ENCODE assay signal across 9 cellular contexts in genomic region chr21:43396779-43397438, GRCh38. TPM values are rescaled to one million over a fixed set of nuclear protein-coding genes. Genes with fewer than 3 reads are reported as not detected.
A peak's percentile ranks its signal among the peaks of the same experiment; 100 is the strongest.
DNase-seq lines count a peak whose midpoint lies in the region; ATAC-seq and TF ChIP-seq lines count a peak whose summit lies in the region.
"Not testable (repeated sequence)": the region's sequence is repeated elsewhere in the genome, so short reads cannot be mapped to it uniquely, and the experiment has no call there.
"Had no signal": no experiment of that assay in that cellular context is flagged by ENCODE, and none has a peak within 500 bp of the region (broad histone marks: within the 10 kb centered on the region; RNA-seq: fewer than 3 reads in every experiment).

No MANE protein-coding gene starts in this region.

- not testable (repeated sequence) for H3K4me3 ChIP-seq in GM23338; PC-3 (ENCODE audit: low read length); RWPE2 (ENCODE audit: severe bottlenecking); body of pancreas; lower lobe of right lung; upper lobe of right lung

- H3K27me3 Mint-ChIP-seq in GM23338 (ENCODE audit: insufficient read depth, low read depth, poor library complexity) = not testable (repeated sequence)

- DNase-seq in GM23338 (ENCODE audit: low spot score); PC-3; RWPE2 (ENCODE audit: low spot score); body of pancreas; left colon; lower lobe of right lung; upper lobe of right lung: not testable (repeated sequence)

- H3K4me1 Mint-ChIP-seq in GM23338 = not testable (repeated sequence)

- not testable (repeated sequence) for H3K9me2 ChIP-seq in GM23338 (ENCODE audit: insufficient read depth); PC-3 (replicated peaks; ENCODE audit: low read length)

- not testable (repeated sequence) for H3K4me1 ChIP-seq in GM23338 (ENCODE audit: insufficient read depth); PC-3 (ENCODE audit: insufficient read depth, low read length); RWPE2 (ENCODE audit: insufficient read depth, poor library complexity, severe bottlenecking); body of pancreas; lower lobe of right lung; upper lobe of right lung

- not testable (repeated sequence) for H4K20me1 ChIP-seq in GM23338 (replicated peaks; ENCODE audit: insufficient read depth); PC-3 (ENCODE audit: low read length)

- no CpG with 5 or more reads among the region's 27 CpGs for WGBS in body of pancreas, 2 donors

- H3K27ac ChIP-seq in GM23338 (ENCODE audit: low read depth); PC-3 (ENCODE audit: low read length); RWPE2 (ENCODE audit: poor library complexity, severe bottlenecking); body of pancreas; lower lobe of right lung; upper lobe of right lung: not testable (repeated sequence)

- CTCF ChIA-PET in PC-3 (lab: Charles Lee) = not testable (repeated sequence)

- not testable (repeated sequence) for H3K4me3 Mint-ChIP-seq in GM23338

- not testable (repeated sequence) for H3K27me3 ChIP-seq in GM23338 (ENCODE audit: insufficient read depth); PC-3 (ENCODE audit: low read length); RWPE2 (ENCODE audit: insufficient read depth, poor library complexity, severe bottlenecking); body of pancreas; lower lobe of right lung (ENCODE audit: low read depth); upper lobe of right lung

- not testable (repeated sequence) for TF ChIP-seq POLR2A in body of pancreas (IDR thresholded peaks at IDR 0.05)

- intact Hi-C loops in PC-3 (cut with micrococcal nuclease); body of pancreas (cut with DNase I); left colon (cut with DNase I, micrococcal nuclease); lower lobe of right lung (cut with DNase I); upper lobe of right lung (cut with DNase I): not testable (repeated sequence)

- H3K9ac ChIP-seq in PC-3 (ENCODE audit: low read length) = not testable (repeated sequence)

- ATAC-seq in GM23338 = peak; percentile 80
- peak; percentile 99 for ATAC-seq in PC-3
- ATAC-seq in RWPE2 (ENCODE audit: low read depth) = peak; percentile 97
- ATAC-seq in body of pancreas = peak; percentile 78
- ATAC-seq in esophagus mucosa = peak; percentile 89
- peak; percentile 67 for ATAC-seq in left colon
- ATAC-seq in lower lobe of right lung = peak; percentile 46 to 66
- ATAC-seq in upper lobe of right lung = peak; percentile 56

- BruUV-seq in PC-3 (replicated peaks; lab: Mats Ljungman, UMichigan) = TSS peak; percentile 97

- not testable (repeated sequence) for H3K36me3 ChIP-seq in GM23338 (ENCODE audit: insufficient read depth); PC-3 (ENCODE audit: low read depth, low read length); RWPE2 (ENCODE audit: low read depth); body of pancreas (replicated peaks in 1 of 2; ENCODE audit: insufficient read depth in 1 of 2, low read depth in 2 of 2); lower lobe of right lung; upper lobe of right lung

- not testable (repeated sequence) for H3F3A ChIP-seq in GM23338 (replicated peaks; ENCODE audit: low read depth); PC-3 (ENCODE audit: low read length, unreplicated experiment)

- TF ChIP-seq CTCF in GM23338 (conservative IDR thresholded peaks at IDR 0.05; ENCODE audit: low read depth in 2 of 2); PC-3 (conservative IDR thresholded peaks at IDR 0.05; ENCODE audit: low read depth, low read length); RWPE2 (IDR thresholded peaks at IDR 0.05; ENCODE audit: poor library complexity, severe bottlenecking); body of pancreas (IDR thresholded peaks at IDR 0.05); lower lobe of right lung (IDR thresholded peaks at IDR 0.05); upper lobe of right lung (IDR thresholded peaks at IDR 0.05): not testable (repeated sequence)

- H3K36me3 Mint-ChIP-seq in GM23338 (ENCODE audit: low read depth) = not testable (repeated sequence)

- H2AFZ ChIP-seq in GM23338; PC-3 (ENCODE audit: low read length): not testable (repeated sequence)

- POLR2A ChIA-PET in PC-3 (lab: Charles Lee; ENCODE audit: unreplicated experiment) = not testable (repeated sequence)

- not testable (repeated sequence) for H3K9me3 ChIP-seq in PC-3 (ENCODE audit: low read length); RWPE2 (ENCODE audit: severe bottlenecking); body of pancreas; lower lobe of right lung; upper lobe of right lung

- not testable (repeated sequence) for H3K27ac Mint-ChIP-seq in GM23338

- not testable (repeated sequence) for H3K79me2 ChIP-seq in GM23338 (replicated peaks; ENCODE audit: insufficient read depth); PC-3 (ENCODE audit: low read length)

- not testable (repeated sequence) for H3K4me2 ChIP-seq in GM23338; PC-3 (ENCODE audit: low read length)

- H3K9me3 Mint-ChIP-seq in GM23338 = not testable (repeated sequence)

RNA-seq across cellular contexts. Expression of gene SIK1, which starts 30.0 kb away (rescaled TPM):
- 1.1 and 13.8 TPM in 2 replicates for total RNA-seq in GM23338 (2014; rRNA removed; shearing (Covaris generic))
- polyA plus RNA-seq in GM23338 (2016; fragmentation: Nextera tagmentation; extraction: Ambion mirVana) = 0.14 and 0.31 TPM in 2 replicates
- total RNA-seq in PC-3 (2014; rRNA removed) (107 and 148 TPM in 2 replicates), body of pancreas (10 to 100 TPM in 1 of 2 donors, under 1 TPM in 1; 0.52 to 43.2 TPM), esophagus mucosa (16.5 TPM), left colon (10 to 100 TPM in 1 of 2 donors, 1 to 10 TPM in 1; 8.0 to 30.0 TPM), lower lobe of right lung (30.1 TPM), upper lobe of right lung (55.2 TPM)
- polyA plus RNA-seq: CD4-positive, alpha-beta memory T cell had no signal
